Comparison of ENCODE assay signal across 29 cellular contexts in genomic region chr1:47690341-47691244, GRCh38.
DNase-seq lines count a peak whose midpoint lies in the region; ATAC-seq and TF ChIP-seq lines count a peak whose summit lies in the region.
"Had no signal": no experiment of that assay in that cellular context is flagged by ENCODE, and none has a peak within 500 bp of the region (broad histone marks: within the 10 kb centered on the region; RNA-seq: fewer than 3 reads in every experiment).

No MANE protein-coding gene starts in this region.

- peak overlapping the region; percentile 40 for H3K27ac Mint-ChIP-seq in mesothelial cell of epicardium
- no peak overlapping the region for H3K27ac Mint-ChIP-seq in type B pancreatic cell
- H3K27ac Mint-ChIP-seq: T-helper 17 cell had no signal

- H3K4me3 Mint-ChIP-seq in mesothelial cell of epicardium: no peak overlapping the region
- no peak overlapping the region for H3K4me3 Mint-ChIP-seq in type B pancreatic cell
- H3K4me3 Mint-ChIP-seq: activated T-cell treated with anti-CD3 and anti-CD28 coated beads, Interleukin-2, amount 50 U/mL, for 4 hours; T-helper 17 cell had no signal

- no peak overlapping the region for H3K27ac ChIP-seq in RWPE2 (ENCODE audit: poor library complexity, severe bottlenecking)
- no peak overlapping the region for H3K27ac ChIP-seq in brain microvascular endothelial cell
- H3K27ac ChIP-seq: left lung, SK-N-MC, stomach, tibial artery had no signal

- no peaks in the 10 kb centered on the region for H3K9me3 Mint-ChIP-seq in mesothelial cell of epicardium
- H3K9me3 Mint-ChIP-seq in type B pancreatic cell: no peaks in the 10 kb centered on the region
- H3K9me3 Mint-ChIP-seq: activated T-cell treated with anti-CD3 and anti-CD28 coated beads, Interleukin-2, amount 50 U/mL, for 4 hours had no signal

- H3K27me3 Mint-ChIP-seq in mesothelial cell of epicardium (ENCODE audit: low read depth) (peaks cover 42% of the 10 kb centered on the region), type B pancreatic cell (peaks cover 46% of the 10 kb centered on the region)

- TF ChIP-seq CTCF in RWPE2 (IDR thresholded peaks at IDR 0.05; ENCODE audit: poor library complexity, severe bottlenecking) (no peak), mesothelial cell of epicardium (IDR thresholded peaks at IDR 0.05; ENCODE audit: unreplicated experiment) (no peak), type B pancreatic cell (conservative IDR thresholded peaks at IDR 0.05) (no peak), brain microvascular endothelial cell (IDR thresholded peaks at IDR 0.05; ENCODE audit: low read depth, low read length, missing control alignments) (no peak)

- H3K36me3 ChIP-seq in RWPE2 (ENCODE audit: low read depth): no peaks in the 10 kb centered on the region
- H3K36me3 ChIP-seq in brain microvascular endothelial cell (replicated peaks): no peaks in the 10 kb centered on the region
- H3K36me3 ChIP-seq: left lung, stomach, tibial artery had no signal

- H3K4me3 ChIP-seq in RWPE2 (ENCODE audit: severe bottlenecking) (no peak overlapping the region), brain microvascular endothelial cell (ENCODE audit: low read depth, low read length) (no peak overlapping the region)
- H3K4me3 ChIP-seq: left lung, SK-N-MC, stomach, tibial artery had no signal

- H3K36me3 Mint-ChIP-seq in mesothelial cell of epicardium: no peaks in the 10 kb centered on the region
- H3K36me3 Mint-ChIP-seq in type B pancreatic cell: no peaks in the 10 kb centered on the region

- H3K27me3 ChIP-seq in RWPE2 (ENCODE audit: insufficient read depth, poor library complexity, severe bottlenecking): no peaks in the 10 kb centered on the region
- H3K27me3 ChIP-seq in brain microvascular endothelial cell (replicated peaks): no peaks in the 10 kb centered on the region

- H3K9me3 ChIP-seq in RWPE2 (ENCODE audit: severe bottlenecking): no peaks in the 10 kb centered on the region
- H3K9me3 ChIP-seq: left lung, stomach, tibial artery had no signal

- H3K4me1 Mint-ChIP-seq in mesothelial cell of epicardium (peaks cover 40% of the 10 kb centered on the region), type B pancreatic cell (ENCODE audit: unreplicated experiment) (peaks cover 54% of the 10 kb centered on the region)
- H3K4me1 Mint-ChIP-seq: T-helper 17 cell had no signal

- in situ Hi-C loops in brain microvascular endothelial cell (cut with HindIII; ENCODE audit: low pct_ligation_motif_present, low sequenced_read_pairs): no loop called here

- ATAC-seq in RWPE2 (ENCODE audit: low read depth): no peak
- ATAC-seq in GM19395 (IDR thresholded peaks at IDR 0.05; ENCODE audit: unreplicated experiment): no peak
- ATAC-seq: activated T-cell treated with anti-CD3 and anti-CD28 coated beads, Interleukin-2, amount 50 U/mL, for 4 hours; HCT116; HepG2; left lung; T-helper 17 cell had no signal

- no peaks in the 10 kb centered on the region for H3K4me1 ChIP-seq in RWPE2 (ENCODE audit: insufficient read depth, poor library complexity, severe bottlenecking)
- H3K4me1 ChIP-seq: left lung, stomach had no signal

- DNase-seq in RWPE2 (ENCODE audit: low spot score) (peak; percentile 2), ecto neural progenitor cell (ENCODE audit: low spot score) (peak; percentile 26), mesothelial cell of epicardium (ENCODE audit: low spot score in 2 of 2, unreplicated experiment in 2 of 2) (no peak), type B pancreatic cell (ENCODE audit: extremely low spot score, unreplicated experiment) (peak; percentile 13), brain microvascular endothelial cell (no peak), SW 1271 (lab: John Stamatoyannopoulos, UW) (no peak)
- DNase-seq: activated CD4-positive, alpha-beta T cell treated with anti-CD3 and anti-CD28 coated beads for 1 hour; activated naive CD4-positive, alpha-beta T cell treated with Interleukin-2 at 50 U/mL for 16 hours; activated T-cell treated with anti-CD3 and anti-CD28 coated beads, Interleukin-2, amount 50 U/mL, for 4 hours; C1 segment of cervical spinal cord; Calu3; DND-41; effector CD8-positive, alpha-beta T cell; erythroblast; foreskin fibroblast; Kasumi-1; left lung; mesenchymal stem cell; NCI-H1436 treated with DMSO at 0.1 percent for 48 hours; NCI-H748 treated with DMSO at 0.1 percent for 48 hours; RPMI8226; stimulated activated CD8-positive, alpha-beta memory T cell treated with anti-CD3 and anti-CD28 coated beads, Interleukin-4, amount 100 ng/mL, for 48 hours; T-helper 17 cell had no signal

Comparison
In these comparisons a context has a peak if more than half of its experiments do, and no peak if none do; other contexts are left out.
1. DNase-seq: peak in RWPE2 (single experiment), ecto neural progenitor cell (single experiment) and type B pancreatic cell (single experiment); none in mesothelial cell of epicardium (0 of 2), brain microvascular endothelial cell (single experiment) and SW 1271 (0 of 2).